8 cellular contexts compared by ENCODE assay signal in the genomic region with DNA sequence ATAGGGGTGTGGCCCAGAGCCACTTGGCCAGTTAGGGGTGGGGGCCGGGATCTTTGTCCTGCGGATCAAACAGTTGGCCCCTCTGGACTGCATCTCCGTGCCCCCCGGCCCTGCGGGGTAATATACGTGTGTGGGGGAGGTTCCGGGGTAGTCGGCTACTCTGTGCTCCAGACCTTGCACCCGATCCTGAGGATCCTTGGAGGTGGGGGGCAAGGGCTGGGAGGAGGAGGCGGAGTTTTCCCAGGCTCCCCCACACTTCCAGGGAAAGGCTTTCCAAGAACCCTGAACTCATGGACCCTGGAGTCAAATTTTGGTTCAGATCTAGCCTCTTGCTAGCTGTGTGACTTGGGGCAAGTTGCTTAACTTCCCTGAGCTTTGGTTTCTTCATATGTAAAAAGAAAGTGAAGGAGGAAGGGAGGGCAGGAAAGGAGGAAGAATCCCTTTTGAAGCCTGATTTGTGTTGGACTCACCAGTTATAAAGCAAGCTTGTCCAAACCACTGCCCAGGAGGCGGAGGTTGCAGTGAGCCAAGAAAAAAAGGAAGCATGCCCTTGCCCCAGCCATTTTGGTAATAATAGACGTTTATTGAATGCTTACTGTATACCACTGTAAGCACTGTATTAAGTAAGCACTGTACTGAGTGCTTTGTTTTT. TPM values are rescaled to one million over a fixed set of nuclear protein-coding genes. Genes with fewer than 3 reads are reported as not detected.
DNase-seq lines count a peak whose midpoint lies in the region; ATAC-seq lines count a peak whose summit lies in the region.

No MANE protein-coding gene starts in this region.

- H3K9me3 ChIP-seq in CD4-positive, CD25-positive, alpha-beta regulatory T cell (ENCODE audit: control insufficient read depth in 2 of 2, low read length in 2 of 2) = no peaks in the 10 kb centered on the region
- no peaks in the 10 kb centered on the region for H3K9me3 ChIP-seq in adipocyte (ENCODE audit: control insufficient read depth, low read length)
- no peaks in the 10 kb centered on the region for H3K9me3 ChIP-seq in iPS-18a (ENCODE audit: control insufficient read depth, low read depth, low read length)

- no peaks in the 10 kb centered on the region for H3K27me3 ChIP-seq in CD4-positive, CD25-positive, alpha-beta regulatory T cell (ENCODE audit: control insufficient read depth, insufficient read depth, low read length)
- H3K27me3 ChIP-seq in adipocyte (replicated peaks; ENCODE audit: control insufficient read depth, insufficient read depth, low read length) (no peaks in the 10 kb centered on the region), iPS-18a (ENCODE audit: control insufficient read depth, insufficient read depth, low read length) (no peaks in the 10 kb centered on the region)

- no peaks in the 10 kb centered on the region for H3K9me3 Mint-ChIP-seq in CD4-positive, CD25-positive, alpha-beta regulatory T cell
- no peaks in the 10 kb centered on the region for H3K9me3 Mint-ChIP-seq in stimulated activated naive B cell treated with anti-CD40 and anti-IgM and Interleukin-4, amounts not matched to agents 10 μg/mL and 1 μg/mL and 100 μg/mL, for 72 hours

- H3K36me3 ChIP-seq in CD4-positive, CD25-positive, alpha-beta regulatory T cell (ENCODE audit: control insufficient read depth, insufficient read depth, low read length) = peaks cover 14% of the 10 kb centered on the region
- peaks cover 23% of the 10 kb centered on the region for H3K36me3 ChIP-seq in adipocyte (ENCODE audit: control insufficient read depth, insufficient read depth, low read length, severe bottlenecking)
- peaks cover 15% of the 10 kb centered on the region for H3K36me3 ChIP-seq in iPS-18a (ENCODE audit: control insufficient read depth, low read depth, low read length)

- H3K27ac Mint-ChIP-seq in CD4-positive, CD25-positive, alpha-beta regulatory T cell = peak overlapping the region; percentile 14 to 84 (median 78)
- H3K27ac Mint-ChIP-seq in stimulated activated naive B cell treated with anti-CD40 and anti-IgM and Interleukin-4, amounts not matched to agents 10 μg/mL and 1 μg/mL and 100 μg/mL, for 72 hours = peak overlapping the region; percentile 95

- H3K4me1 Mint-ChIP-seq in CD4-positive, CD25-positive, alpha-beta regulatory T cell = peaks cover 5 to 36% (median 12%) of the 10 kb centered on the region in 4 donors
- peaks cover 0 to 10% of the 10 kb centered on the region in 2 donors for H3K4me1 Mint-ChIP-seq in stimulated activated naive B cell treated with anti-CD40 and anti-IgM and Interleukin-4, amounts not matched to agents 10 μg/mL and 1 μg/mL and 100 μg/mL, for 72 hours

- peak in 2 of 3 donors; percentile 7 to 34 for DNase-seq in CD4-positive, CD25-positive, alpha-beta regulatory T cell
- DNase-seq in KBM-7 = peak; percentile 66
- peak; percentile 20 for DNase-seq in adipocyte (ENCODE audit: low read depth)
- no peak for DNase-seq in stimulated activated naive B cell treated with anti-CD40 and anti-IgM and Interleukin-4, amounts not matched to agents 10 μg/mL and 1 μg/mL and 100 μg/mL, for 72 hours
- DNase-seq in NCI-H446 (lab: John Stamatoyannopoulos, UW) = no peak
- no peak for DNase-seq in NCI-H187 (lab: John Stamatoyannopoulos, UW)

- in situ Hi-C loops in KBM-7 (cut with MboI; ENCODE audit: low pct_unique_long_range_greater_than_20kb, low sequenced_read_pairs) = no loop called here

- H3K9ac ChIP-seq in adipocyte (ENCODE audit: low read length) (peak overlapping the region; percentile 89), iPS-18a (ENCODE audit: low read length) (peak overlapping the region; percentile 69)

- peaks cover 15% of the 10 kb centered on the region for H3K4me1 ChIP-seq in CD4-positive, CD25-positive, alpha-beta regulatory T cell (ENCODE audit: control insufficient read depth, insufficient read depth, low read length, poor library complexity, severe bottlenecking)
- peaks cover 8% of the 10 kb centered on the region for H3K4me1 ChIP-seq in adipocyte (ENCODE audit: control insufficient read depth, insufficient read depth, low read length)
- peaks cover 4% of the 10 kb centered on the region for H3K4me1 ChIP-seq in iPS-18a (ENCODE audit: control insufficient read depth, low read depth, low read length)

- H3K36me3 Mint-ChIP-seq in CD4-positive, CD25-positive, alpha-beta regulatory T cell = peaks cover 9% of the 10 kb centered on the region
- H3K36me3 Mint-ChIP-seq in stimulated activated naive B cell treated with anti-CD40 and anti-IgM and Interleukin-4, amounts not matched to agents 10 μg/mL and 1 μg/mL and 100 μg/mL, for 72 hours = peaks cover 18 to 20% of the 10 kb centered on the region in 2 donors

- no peak for ATAC-seq in CD4-positive, CD25-positive, alpha-beta regulatory T cell (ENCODE audit: low read depth in 2 of 2)
- ATAC-seq in stimulated activated naive B cell treated with anti-CD40 and anti-IgM and Interleukin-4, amounts not matched to agents 10 μg/mL and 1 μg/mL and 100 μg/mL, for 72 hours (replicated peaks) = peak; percentile 4 to 5
- ATAC-seq in GM21717 (IDR thresholded peaks at IDR 0.05; ENCODE audit: unreplicated experiment) = no peak

- H3K4me3 ChIP-seq in CD4-positive, CD25-positive, alpha-beta regulatory T cell (ENCODE audit: low read depth, low read length) = peak overlapping the region; percentile 84
- H3K4me3 ChIP-seq in adipocyte (ENCODE audit: low read length) = peak overlapping the region; percentile 87
- peak overlapping the region; percentile 89 for H3K4me3 ChIP-seq in iPS-18a (ENCODE audit: low read length)

- H3K4me3 Mint-ChIP-seq in CD4-positive, CD25-positive, alpha-beta regulatory T cell = peak overlapping the region; percentile 87 to 97 (median 94)
- H3K4me3 Mint-ChIP-seq in stimulated activated naive B cell treated with anti-CD40 and anti-IgM and Interleukin-4, amounts not matched to agents 10 μg/mL and 1 μg/mL and 100 μg/mL, for 72 hours = peak overlapping the region; percentile 88 to 90

- H3K27ac ChIP-seq in CD4-positive, CD25-positive, alpha-beta regulatory T cell (ENCODE audit: insufficient read depth, low read length, poor library complexity, severe bottlenecking) = peak overlapping the region; percentile 71
- peak overlapping the region; percentile 31 for H3K27ac ChIP-seq in iPS-18a (ENCODE audit: low read length)

- no peaks in the 10 kb centered on the region for H3K27me3 Mint-ChIP-seq in CD4-positive, CD25-positive, alpha-beta regulatory T cell
- H3K27me3 Mint-ChIP-seq in stimulated activated naive B cell treated with anti-CD40 and anti-IgM and Interleukin-4, amounts not matched to agents 10 μg/mL and 1 μg/mL and 100 μg/mL, for 72 hours = no peaks in the 10 kb centered on the region

RNA-seq across cellular contexts. Expression of gene MIIP, which starts 0.7 kb away (rescaled TPM):
- total RNA-seq in CD4-positive, CD25-positive, alpha-beta regulatory T cell = 49.1 TPM
- 10 to 100 TPM; 31.9 to 45.1 (median 38.4) TPM for polyA plus RNA-seq in CD4-positive, CD25-positive, alpha-beta regulatory T cell

RNA-seq across cellular contexts. Expression of gene MFN2, which starts 39.7 kb away (rescaled TPM):
- 39.1 TPM for total RNA-seq in CD4-positive, CD25-positive, alpha-beta regulatory T cell
- polyA plus RNA-seq in CD4-positive, CD25-positive, alpha-beta regulatory T cell = 10 to 100 TPM; 30.0 to 38.1 (median 35.4) TPM

RNA-seq across cellular contexts. Expression of gene TNFRSF8, which starts 43.1 kb away (rescaled TPM):
- total RNA-seq in CD4-positive, CD25-positive, alpha-beta regulatory T cell = 2.3 TPM
- 1 to 10 TPM; 1.1 to 3.2 (median 1.3) TPM for polyA plus RNA-seq in CD4-positive, CD25-positive, alpha-beta regulatory T cell

Comparison
In these comparisons a context has a peak if more than half of its experiments do, and no peak if none do; other contexts are left out.
1. ATAC-seq: peak in stimulated activated naive B cell treated with anti-CD40 and anti-IgM and Interleukin-4, amounts not matched to agents 10 μg/mL and 1 μg/mL and 100 μg/mL, for 72 hours (2 of 2); none in CD4-positive, CD25-positive, alpha-beta regulatory T cell (0 of 2) and GM21717 (single experiment).
2. DNase-seq: peak in CD4-positive, CD25-positive, alpha-beta regulatory T cell (2 of 3), KBM-7 (single experiment) and adipocyte (single experiment); none in stimulated activated naive B cell treated with anti-CD40 and anti-IgM and Interleukin-4, amounts not matched to agents 10 μg/mL and 1 μg/mL and 100 μg/mL, for 72 hours (single experiment), NCI-H446 (0 of 2) and NCI-H187 (0 of 2).
3. Peak in every context shown above with its lines, with median percentiles within 50 percentile points of each other: H3K4me3 ChIP-seq.